In genomic region chr11:15965562-15966250, GRCh38 we compare ENCODE assay signal across 21 cellular contexts.
DNase-seq lines count a peak whose midpoint lies in the region; ATAC-seq and TF ChIP-seq lines count a peak whose summit lies in the region.
"Had no signal": no experiment of that assay in that cellular context is flagged by ENCODE, and none has a peak within 500 bp of the region (broad histone marks: within the 10 kb centered on the region; RNA-seq: fewer than 3 reads in every experiment).

No MANE protein-coding gene starts in this region.

- H3K27ac ChIP-seq in heart left ventricle, result peak overlapping the region in 8 of 12 donors; percentile 1 to 49 (median 24)
- H3K27ac ChIP-seq in left lung, result peak overlapping the region; percentile 51 to 59
- peak overlapping the region in 2 of 4 donors; percentile 8 to 41 for H3K27ac ChIP-seq in transverse colon
- H3K27ac ChIP-seq: tibial nerve, VCaP had no signal

- peaks cover 3% of the 10 kb centered on the region for H3K9me3 Mint-ChIP-seq in activated T-helper 17 cell treated with anti-CD3 and anti-CD28 coated beads, Interleukin-2, amount 50 U/mL, for 72 hours
- H3K9me3 Mint-ChIP-seq: activated CD4-positive, alpha-beta memory T cell treated with anti-CD3 and anti-CD28 coated beads for 36 hours; activated naive CD8-positive, alpha-beta T cell treated with anti-CD3 and anti-CD28 coated beads for 36 hours; stimulated activated memory B cell treated with anti-CD40 and anti-IgM and Interleukin-4, amounts not matched to agents 10 μg/mL and 1 μg/mL and 100 μg/mL, for 72 hours had no signal

- no peaks in the 10 kb centered on the region for H3K36me3 Mint-ChIP-seq in activated T-helper 17 cell treated with anti-CD3 and anti-CD28 coated beads, Interleukin-2, amount 50 U/mL, for 72 hours (ENCODE audit: low read depth)
- H3K36me3 Mint-ChIP-seq: activated CD4-positive, alpha-beta memory T cell treated with anti-CD3 and anti-CD28 coated beads for 36 hours; activated naive CD8-positive, alpha-beta T cell treated with anti-CD3 and anti-CD28 coated beads for 36 hours; naive B cell; stimulated activated memory B cell treated with anti-CD40 and anti-IgM and Interleukin-4, amounts not matched to agents 10 μg/mL and 1 μg/mL and 100 μg/mL, for 72 hours had no signal

- DNase-seq in heart left ventricle (no peak), Right ventricle myocardium inferior (ENCODE audit: missing footprints) (no peak), left lung (peak in 1 of 2 donors; percentile 60), transverse colon (peak; percentile 48), anterior cingulate cortex (lab: John Stamatoyannopoulos, UW) (no peak), NCI-H526 treated with DMSO at 0.1 percent for 48 hours (lab: John Stamatoyannopoulos, UW) (no peak)
- DNase-seq: 8988T; activated CD4-positive, alpha-beta memory T cell treated with anti-CD3 and anti-CD28 coated beads for 36 hours; activated naive CD8-positive, alpha-beta T cell treated with anti-CD3 and anti-CD28 coated beads for 36 hours; activated T-cell treated with anti-CD3 and anti-CD28 coated beads, Interleukin-2, amount 50 U/mL, for 72 hours; naive B cell; NCI-H146; NCI-H345; SHP77; stimulated activated CD4-positive, alpha-beta T cell treated with anti-CD3 and anti-CD28 coated beads, Interleukin-12 subunit alpha, Interleukin-12 subunit beta, amount 100 ng/mL, for 4 hours; T-helper 1 cell had no signal

- ATAC-seq in heart left ventricle (peak in 1 of 4 donors; percentile 22), Right ventricle myocardium inferior (no peak), left lung (peak; percentile 73), HG02884 (IDR thresholded peaks at IDR 0.05; ENCODE audit: unreplicated experiment) (no peak)
- ATAC-seq in activated T-helper 17 cell treated with anti-CD3 and anti-CD28 coated beads, Interleukin-2, amount 50 U/mL, for 72 hours (replicated peaks), result peak; percentile 25
- ATAC-seq: activated T-cell treated with anti-CD3 and anti-CD28 coated beads, Interleukin-2, amount 50 U/mL, for 72 hours; stimulated activated memory B cell treated with anti-CD40 and anti-IgM and Interleukin-4, amounts not matched to agents 10 μg/mL and 1 μg/mL and 100 μg/mL, for 72 hours had no signal

- TF ChIP-seq EP300 in transverse colon (IDR thresholded peaks at IDR 0.05; ENCODE audit: low read depth), result no peak

- H3K27ac Mint-ChIP-seq in activated T-helper 17 cell treated with anti-CD3 and anti-CD28 coated beads, Interleukin-2, amount 50 U/mL, for 72 hours, result no peak overlapping the region
- H3K27ac Mint-ChIP-seq: activated CD4-positive, alpha-beta memory T cell treated with anti-CD3 and anti-CD28 coated beads for 36 hours; activated naive CD8-positive, alpha-beta T cell treated with anti-CD3 and anti-CD28 coated beads for 36 hours; activated T-cell treated with anti-CD3 and anti-CD28 coated beads, Interleukin-2, amount 50 U/mL, for 72 hours; naive B cell; stimulated activated memory B cell treated with anti-CD40 and anti-IgM and Interleukin-4, amounts not matched to agents 10 μg/mL and 1 μg/mL and 100 μg/mL, for 72 hours had no signal

- no peaks in the 10 kb centered on the region for H3K9me3 ChIP-seq in heart left ventricle
- H3K9me3 ChIP-seq in left lung, result no peaks in the 10 kb centered on the region
- H3K9me3 ChIP-seq in transverse colon, result no peaks in the 10 kb centered on the region
- H3K9me3 ChIP-seq: tibial nerve had no signal

- no peak overlapping the region for H3K4me3 ChIP-seq in heart left ventricle
- no peak overlapping the region for H3K4me3 ChIP-seq in left lung
- no peak overlapping the region for H3K4me3 ChIP-seq in transverse colon
- H3K4me3 ChIP-seq: tibial nerve had no signal

- no peaks in the 10 kb centered on the region for H3K27me3 ChIP-seq in heart left ventricle
- H3K27me3 ChIP-seq in left lung, result no peaks in the 10 kb centered on the region
- H3K27me3 ChIP-seq in transverse colon, result no peaks in the 10 kb centered on the region
- H3K27me3 ChIP-seq: tibial nerve had no signal

- H3K4me1 Mint-ChIP-seq in activated T-helper 17 cell treated with anti-CD3 and anti-CD28 coated beads, Interleukin-2, amount 50 U/mL, for 72 hours, result peaks cover 3% of the 10 kb centered on the region
- H3K4me1 Mint-ChIP-seq: naive B cell; stimulated activated memory B cell treated with anti-CD40 and anti-IgM and Interleukin-4, amounts not matched to agents 10 μg/mL and 1 μg/mL and 100 μg/mL, for 72 hours had no signal

- WGBS in heart left ventricle, 4 donors, result 74 to 85% (median 79%) methylated on average over 7 of the region's 7 CpGs
- WGBS in transverse colon (ENCODE audit: low coverage in 1 of 2), 2 donors, result 72 to 88% methylated on average over 6 to 7 of the region's 7 CpGs

- no peak overlapping the region for H3K4me3 Mint-ChIP-seq in activated T-helper 17 cell treated with anti-CD3 and anti-CD28 coated beads, Interleukin-2, amount 50 U/mL, for 72 hours
- H3K4me3 Mint-ChIP-seq: activated CD4-positive, alpha-beta memory T cell treated with anti-CD3 and anti-CD28 coated beads for 36 hours; activated naive CD8-positive, alpha-beta T cell treated with anti-CD3 and anti-CD28 coated beads for 36 hours; activated T-cell treated with anti-CD3 and anti-CD28 coated beads, Interleukin-2, amount 50 U/mL, for 72 hours; naive B cell; stimulated activated memory B cell treated with anti-CD40 and anti-IgM and Interleukin-4, amounts not matched to agents 10 μg/mL and 1 μg/mL and 100 μg/mL, for 72 hours had no signal

- H3K27me3 Mint-ChIP-seq in activated T-helper 17 cell treated with anti-CD3 and anti-CD28 coated beads, Interleukin-2, amount 50 U/mL, for 72 hours, result no peaks in the 10 kb centered on the region
- H3K27me3 Mint-ChIP-seq: activated CD4-positive, alpha-beta memory T cell treated with anti-CD3 and anti-CD28 coated beads for 36 hours; activated naive CD8-positive, alpha-beta T cell treated with anti-CD3 and anti-CD28 coated beads for 36 hours; stimulated activated memory B cell treated with anti-CD40 and anti-IgM and Interleukin-4, amounts not matched to agents 10 μg/mL and 1 μg/mL and 100 μg/mL, for 72 hours had no signal

- in situ Hi-C loops in transverse colon (cut with MboI; ENCODE audit: low pct_ligation_motif_present in 1 of 4, low pct_unique_long_range_greater_than_20kb in 1 of 4, low sequenced_read_pairs in 3 of 4), result no loop called here

- peaks cover 5 to 59% (median 34%) of the 10 kb centered on the region in 12 donors for H3K4me1 ChIP-seq in heart left ventricle
- H3K4me1 ChIP-seq in left lung, result peaks cover 26 to 38% of the 10 kb centered on the region in 2 donors
- H3K4me1 ChIP-seq in transverse colon, result peaks cover 5 to 48% (median 25%) of the 10 kb centered on the region in 4 donors

- intact Hi-C loops in heart left ventricle (cut with DNase I) (loop anchor here in 3 of 10 donors (5.0 to 10.0 kb wide), 3 partner anchors 151 to 642 kb away; no protein-coding TSS in a partner anchor), Right ventricle myocardium inferior (cut with DNase I) (loop anchor here (10.0 kb wide), 1 partner anchor 639 kb away; no protein-coding TSS in a partner anchor), left lung (cut with DNase I) (no loop called here), transverse colon (cut with DNase I; ENCODE audit: low total_unique reads) (no loop called here)

- no peaks in the 10 kb centered on the region for H3K36me3 ChIP-seq in heart left ventricle
- H3K36me3 ChIP-seq in left lung, result no peaks in the 10 kb centered on the region
- no peaks in the 10 kb centered on the region for H3K36me3 ChIP-seq in transverse colon
- H3K36me3 ChIP-seq: tibial nerve had no signal

- no peak for TF ChIP-seq POLR2A in heart left ventricle (IDR thresholded peaks at IDR 0.05)
- no peak for TF ChIP-seq POLR2A in transverse colon (IDR thresholded peaks at IDR 0.05)

- TF ChIP-seq CTCF in heart left ventricle (IDR thresholded peaks at IDR 0.05) (no peak), left lung (IDR thresholded peaks at IDR 0.05) (no peak), transverse colon (IDR thresholded peaks at IDR 0.05) (no peak)

Comparison
In these comparisons a context has a peak if more than half of its experiments do, and no peak if none do; other contexts are left out.
1. ATAC-seq: peak in activated T-helper 17 cell treated with anti-CD3 and anti-CD28 coated beads, Interleukin-2, amount 50 U/mL, for 72 hours (single experiment) and left lung (single experiment); none in Right ventricle myocardium inferior (single experiment) and HG02884 (single experiment).